Comparison of ENCODE assay signal across 8 cellular contexts in the genomic region with DNA sequence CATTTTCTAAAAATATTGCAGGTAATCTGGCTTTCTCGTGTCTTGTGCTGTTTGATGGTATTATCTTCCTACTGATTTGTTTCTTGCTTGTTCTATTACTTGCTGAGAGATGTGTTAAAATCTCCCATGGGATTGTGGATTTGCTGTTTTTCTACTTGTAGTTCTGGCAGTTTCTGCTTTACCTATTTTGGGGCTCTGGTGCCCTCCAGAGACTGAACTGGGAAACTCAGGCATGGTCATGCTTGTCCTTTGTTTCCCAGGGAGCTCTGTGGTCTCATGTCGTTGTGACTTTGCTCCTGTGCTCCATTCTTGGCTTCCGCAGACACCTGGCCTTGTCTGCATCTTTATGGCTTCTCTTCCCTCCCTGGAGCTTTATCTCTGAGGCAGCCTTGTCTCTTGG. TPM values are rescaled to one million over a fixed set of nuclear protein-coding genes. Genes with fewer than 3 reads are reported as not detected.
A peak's percentile ranks its signal among the peaks of the same experiment; 100 is the strongest.
DNase-seq lines count a peak whose midpoint lies in the region; ATAC-seq and TF ChIP-seq lines count a peak whose summit lies in the region.

No MANE protein-coding gene starts in this region.

- H3K27me3 ChIP-seq in BE2C: no peaks in the 10 kb centered on the region

- peak; percentile 66 for DNase-seq in BE2C
- DNase-seq in OCI-M1 (lab: John Stamatoyannopoulos, UW): peak; percentile 66
- DNase-seq in dermis microvascular lymphatic vessel endothelial cell (ENCODE audit: low read depth in 2 of 2): peak; percentile 34 to 67
- DNase-seq in natural killer cell: no peak
- DNase-seq in central memory CD4-positive, alpha-beta T cell: no peak

- ATAC-seq in natural killer cell (no peak), HG02759 (IDR thresholded peaks at IDR 0.05; ENCODE audit: unreplicated experiment) (no peak)
- ATAC-seq in activated T-helper 17 cell treated with anti-CD3 and anti-CD28 coated beads, Interleukin-2, amount 50 U/mL, for 72 hours (replicated peaks): no peak

- no peaks in the 10 kb centered on the region; the same call in 1 of the 2 replicates for H3K4me1 ChIP-seq in BE2C

- H3K36me3 ChIP-seq in BE2C: peaks cover 36% of the 10 kb centered on the region

- peak overlapping the region in 1 of 2 donors; percentile 6 for H3K27ac Mint-ChIP-seq in natural killer cell
- H3K27ac Mint-ChIP-seq in activated T-helper 17 cell treated with anti-CD3 and anti-CD28 coated beads, Interleukin-2, amount 50 U/mL, for 72 hours: no peak overlapping the region

- peaks cover 8% of the 10 kb centered on the region for H3K36me3 Mint-ChIP-seq in natural killer cell
- H3K36me3 Mint-ChIP-seq in activated T-helper 17 cell treated with anti-CD3 and anti-CD28 coated beads, Interleukin-2, amount 50 U/mL, for 72 hours (ENCODE audit: low read depth): peaks cover 95% of the 10 kb centered on the region

- TF ChIP-seq CTCF in BE2C (IDR thresholded peaks at IDR 0.05; ENCODE audit: low read depth, low read length): peak; percentile 77
- peak; percentile 63 for TF ChIP-seq CTCF in GM12873 (IDR thresholded peaks at IDR 0.05; ENCODE audit: insufficient read depth, low read depth, low read length, missing control alignments)
- peak; percentile 12 for TF ChIP-seq CTCF in natural killer cell (IDR thresholded peaks at IDR 0.05)

- no peak overlapping the region for H3K4me3 Mint-ChIP-seq in natural killer cell
- no peak overlapping the region for H3K4me3 Mint-ChIP-seq in activated T-helper 17 cell treated with anti-CD3 and anti-CD28 coated beads, Interleukin-2, amount 50 U/mL, for 72 hours

- H3K9me3 Mint-ChIP-seq in natural killer cell: no peaks in the 10 kb centered on the region
- H3K9me3 Mint-ChIP-seq in activated T-helper 17 cell treated with anti-CD3 and anti-CD28 coated beads, Interleukin-2, amount 50 U/mL, for 72 hours: no peaks in the 10 kb centered on the region

- H3K4me3 ChIP-seq in BE2C (ENCODE audit: low read depth, low read length): no peak overlapping the region

- no peaks in the 10 kb centered on the region for H3K9me3 ChIP-seq in BE2C

- intact Hi-C loops in natural killer cell (cut with micrococcal nuclease): no loop called here

- peaks cover 12 to 20% of the 10 kb centered on the region in 2 donors for H3K4me1 Mint-ChIP-seq in natural killer cell
- H3K4me1 Mint-ChIP-seq in activated T-helper 17 cell treated with anti-CD3 and anti-CD28 coated beads, Interleukin-2, amount 50 U/mL, for 72 hours: peaks cover 31% of the 10 kb centered on the region

- no peaks in the 10 kb centered on the region for H3K27me3 Mint-ChIP-seq in natural killer cell (ENCODE audit: low read depth in 2 of 2)
- no peaks in the 10 kb centered on the region for H3K27me3 Mint-ChIP-seq in activated T-helper 17 cell treated with anti-CD3 and anti-CD28 coated beads, Interleukin-2, amount 50 U/mL, for 72 hours

RNA-seq across cellular contexts. Expression of a gene that starts 39.5 kb away (rescaled TPM):
- 28.5 TPM for polyA plus RNA-seq in BE2C (2012; ENCODE audit: insufficient read depth, insufficient read length, low read depth)
- total RNA-seq in dermis microvascular lymphatic vessel endothelial cell: 33.9 and 39.8 TPM in 2 replicates
- 10 to 100 TPM; 36.4 to 51.0 (median 48.3) TPM for total RNA-seq in natural killer cell
- total RNA-seq in activated T-helper 17 cell treated with anti-CD3 and anti-CD28 coated beads, Interleukin-2, amount 50 U/mL, for 72 hours: 100 to 1,000 TPM; 187 to 239 TPM

RNA-seq across cellular contexts. Expression of a gene that starts 54.7 kb away (rescaled TPM):
- 74.3 TPM for polyA plus RNA-seq in BE2C (2012; ENCODE audit: insufficient read depth, insufficient read length, low read depth)
- total RNA-seq in dermis microvascular lymphatic vessel endothelial cell (68.3 and 76.4 TPM in 2 replicates), natural killer cell (10 to 100 TPM; 40.4 to 56.5 (median 55.7) TPM)
- 10 to 100 TPM; 21.3 to 71.0 TPM for total RNA-seq in activated T-helper 17 cell treated with anti-CD3 and anti-CD28 coated beads, Interleukin-2, amount 50 U/mL, for 72 hours

Comparison
In these comparisons a context has a peak if more than half of its experiments do, and no peak if none do; other contexts are left out.
1. DNase-seq: peak in BE2C (single experiment), OCI-M1 (single experiment) and dermis microvascular lymphatic vessel endothelial cell (2 of 2); none in natural killer cell (single experiment) and central memory CD4-positive, alpha-beta T cell (single experiment).
2. CTCF ChIP-seq: peak in every context shown above with its lines; median percentile 77 in BE2C; 63 in GM12873; 12 in natural killer cell.